In the genomic region with DNA sequence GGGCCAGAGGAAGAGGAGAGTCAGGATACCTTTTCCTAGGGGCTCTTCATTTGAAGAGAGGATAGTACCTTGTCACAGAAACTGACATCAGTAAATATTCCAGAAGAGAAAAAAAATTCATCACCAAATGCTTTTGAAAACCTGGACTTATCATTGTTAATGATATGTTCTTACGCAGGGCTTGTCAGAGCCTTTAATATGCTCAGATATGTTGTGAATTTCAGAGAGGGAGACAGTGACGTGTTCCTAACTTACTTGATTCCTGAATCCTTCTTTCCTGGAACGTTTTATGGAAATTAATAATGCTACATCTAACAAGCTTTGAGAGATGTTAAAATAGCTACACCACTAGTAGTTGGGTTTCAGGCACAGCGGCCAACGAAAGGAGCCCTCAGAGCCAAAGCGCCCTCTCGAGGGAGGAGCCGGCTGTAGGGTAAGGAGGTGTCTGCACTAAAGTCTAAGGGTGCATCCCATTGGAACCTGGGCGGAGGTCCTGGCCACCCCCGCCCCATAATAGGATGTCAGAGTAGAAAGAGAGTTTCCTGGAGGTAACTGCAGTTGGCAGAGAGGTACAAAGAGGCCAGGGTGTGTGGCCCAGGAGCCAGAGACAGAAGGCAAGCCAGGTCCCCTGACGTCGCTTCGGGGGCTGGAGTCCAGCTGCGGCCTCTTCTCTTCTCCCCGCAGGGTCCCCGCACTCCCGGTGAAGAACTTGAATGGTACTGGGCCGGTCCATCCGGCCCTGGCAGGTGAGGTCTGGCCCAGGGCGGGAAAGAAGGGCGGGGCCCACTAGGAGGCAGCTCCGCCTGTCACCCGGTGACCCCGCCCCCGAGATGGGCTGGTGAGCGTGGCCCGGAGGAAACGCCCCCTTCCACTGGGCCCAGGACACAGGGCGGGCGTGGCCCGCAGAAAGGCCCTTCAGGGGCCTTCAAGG, we compare ENCODE assay signal across 1 cellular context.
TF ChIP-seq lines count a peak whose summit lies in the region.

No MANE protein-coding gene starts in this region.

TF ChIP-seq in HepG2, 621 proteins besides CTCF, POLR2A, EP300 and RAD21:
- TF ChIP-seq, protein P1, sequence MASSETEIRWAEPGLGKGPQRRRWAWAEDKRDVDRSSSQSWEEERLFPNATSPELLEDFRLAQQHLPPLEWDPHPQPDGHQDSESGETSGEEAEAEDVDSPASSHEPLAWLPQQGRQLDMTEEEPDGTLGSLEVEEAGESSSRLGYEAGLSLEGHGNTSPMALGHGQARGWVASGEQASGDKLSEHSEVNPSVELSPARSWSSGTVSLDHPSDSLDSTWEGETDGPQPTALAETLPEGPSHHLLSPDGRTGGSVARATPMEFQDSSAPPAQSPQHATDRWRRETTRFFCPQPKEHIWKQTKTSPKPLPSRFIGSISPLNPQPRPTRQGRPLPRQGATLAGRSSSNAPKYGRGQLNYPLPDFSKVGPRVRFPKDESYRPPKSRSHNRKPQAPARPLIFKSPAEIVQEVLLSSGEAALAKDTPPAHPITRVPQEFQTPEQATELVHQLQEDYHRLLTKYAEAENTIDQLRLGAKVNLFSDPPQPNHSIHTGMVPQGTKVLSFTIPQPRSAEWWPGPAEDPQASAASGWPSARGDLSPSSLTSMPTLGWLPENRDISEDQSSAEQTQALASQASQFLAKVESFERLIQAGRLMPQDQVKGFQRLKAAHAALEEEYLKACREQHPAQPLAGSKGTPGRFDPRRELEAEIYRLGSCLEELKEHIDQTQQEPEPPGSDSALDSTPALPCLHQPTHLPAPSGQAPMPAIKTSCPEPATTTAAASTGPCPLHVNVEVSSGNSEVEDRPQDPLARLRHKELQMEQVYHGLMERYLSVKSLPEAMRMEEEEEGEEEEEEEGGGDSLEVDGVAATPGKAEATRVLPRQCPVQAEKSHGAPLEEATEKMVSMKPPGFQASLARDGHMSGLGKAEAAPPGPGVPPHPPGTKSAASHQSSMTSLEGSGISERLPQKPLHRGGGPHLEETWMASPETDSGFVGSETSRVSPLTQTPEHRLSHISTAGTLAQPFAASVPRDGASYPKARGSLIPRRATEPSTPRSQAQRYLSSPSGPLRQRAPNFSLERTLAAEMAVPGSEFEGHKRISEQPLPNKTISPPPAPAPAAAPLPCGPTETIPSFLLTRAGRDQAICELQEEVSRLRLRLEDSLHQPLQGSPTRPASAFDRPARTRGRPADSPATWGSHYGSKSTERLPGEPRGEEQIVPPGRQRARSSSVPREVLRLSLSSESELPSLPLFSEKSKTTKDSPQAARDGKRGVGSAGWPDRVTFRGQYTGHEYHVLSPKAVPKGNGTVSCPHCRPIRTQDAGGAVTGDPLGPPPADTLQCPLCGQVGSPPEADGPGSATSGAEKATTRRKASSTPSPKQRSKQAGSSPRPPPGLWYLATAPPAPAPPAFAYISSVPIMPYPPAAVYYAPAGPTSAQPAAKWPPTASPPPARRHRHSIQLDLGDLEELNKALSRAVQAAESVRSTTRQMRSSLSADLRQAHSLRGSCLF (CRISPR knock-in tag; IDR thresholded peaks at IDR 0.05; ENCODE audit: borderline replicate concordance), result no peak
- TF ChIP-seq ZNF878 (CRISPR knock-in tag; IDR thresholded peaks at IDR 0.05), result no peak
- no peak for TF ChIP-seq ARNT (IDR thresholded peaks at IDR 0.05)
- peak; percentile 38 for TF ChIP-seq STAG1 (CRISPR knock-in tag; IDR thresholded peaks at IDR 0.05)
- no peak for TF ChIP-seq ZNF207 (IDR thresholded peaks at IDR 0.05; ENCODE audit: borderline replicate concordance)
